ENCODE assay signal across 1 cellular context in genomic region chr12:121124402-121125109, GRCh38.
A peak's percentile ranks its signal among the peaks of the same experiment; 100 is the strongest.
TF ChIP-seq lines count a peak whose summit lies in the region.

No MANE protein-coding gene starts in this region.

TF ChIP-seq in HepG2, 621 proteins besides CTCF, POLR2A, EP300 and RAD21 (continued from another document and continues in another):
- TF ChIP-seq HMGXB3 (CRISPR knock-in tag; IDR thresholded peaks at IDR 0.05; ENCODE audit: borderline replicate concordance) (no peak), ZNF562 (CRISPR knock-in tag; IDR thresholded peaks at IDR 0.05; ENCODE audit: borderline replicate concordance) (no peak), FUBP1 (CRISPR knock-in tag; IDR thresholded peaks at IDR 0.05; ENCODE audit: borderline replicate concordance) (no peak), SNAPC4 (CRISPR knock-in tag; IDR thresholded peaks at IDR 0.05) (no peak), ZNF768 (CRISPR knock-in tag; IDR thresholded peaks at IDR 0.05) (no peak), NFE2L2 (IDR thresholded peaks at IDR 0.05; ENCODE audit: low read length) (no peak), ISX (CRISPR knock-in tag; conservative IDR thresholded peaks at IDR 0.05) (no peak), ZNF407 (CRISPR knock-in tag; IDR thresholded peaks at IDR 0.05; ENCODE audit: not compliant biosample characterization) (no peak), ZSCAN9 (CRISPR knock-in tag; IDR thresholded peaks at IDR 0.05; ENCODE audit: borderline replicate concordance) (no peak), ZSCAN12 (CRISPR knock-in tag; IDR thresholded peaks at IDR 0.05) (no peak), ZFP91 (CRISPR knock-in tag; IDR thresholded peaks at IDR 0.05; ENCODE audit: borderline replicate concordance) (no peak), ATF5 (CRISPR knock-in tag; IDR thresholded peaks at IDR 0.05; ENCODE audit: low read depth) (no peak), ZNF761 (CRISPR knock-in tag; conservative IDR thresholded peaks at IDR 0.05) (no peak), PREB (CRISPR knock-in tag; IDR thresholded peaks at IDR 0.05) (no peak), MAFF (IDR thresholded peaks at IDR 0.05; ENCODE audit: low read depth, low read length) (0 out of 2 replicates have a peak, but pooled peaks have one; percentile 22), BORCS8-MEF2B (CRISPR knock-in tag; IDR thresholded peaks at IDR 0.05) (no peak), MAZ (IDR thresholded peaks at IDR 0.05; ENCODE audit: borderline replicate concordance, low read depth, low read length) (no peak), MAZ (CRISPR knock-in tag; IDR thresholded peaks at IDR 0.05; ENCODE audit: low read depth) (no peak), NFAT5 (CRISPR knock-in tag; IDR thresholded peaks at IDR 0.05) (no peak)
